8 cellular contexts compared by ENCODE assay signal in the genomic region with DNA sequence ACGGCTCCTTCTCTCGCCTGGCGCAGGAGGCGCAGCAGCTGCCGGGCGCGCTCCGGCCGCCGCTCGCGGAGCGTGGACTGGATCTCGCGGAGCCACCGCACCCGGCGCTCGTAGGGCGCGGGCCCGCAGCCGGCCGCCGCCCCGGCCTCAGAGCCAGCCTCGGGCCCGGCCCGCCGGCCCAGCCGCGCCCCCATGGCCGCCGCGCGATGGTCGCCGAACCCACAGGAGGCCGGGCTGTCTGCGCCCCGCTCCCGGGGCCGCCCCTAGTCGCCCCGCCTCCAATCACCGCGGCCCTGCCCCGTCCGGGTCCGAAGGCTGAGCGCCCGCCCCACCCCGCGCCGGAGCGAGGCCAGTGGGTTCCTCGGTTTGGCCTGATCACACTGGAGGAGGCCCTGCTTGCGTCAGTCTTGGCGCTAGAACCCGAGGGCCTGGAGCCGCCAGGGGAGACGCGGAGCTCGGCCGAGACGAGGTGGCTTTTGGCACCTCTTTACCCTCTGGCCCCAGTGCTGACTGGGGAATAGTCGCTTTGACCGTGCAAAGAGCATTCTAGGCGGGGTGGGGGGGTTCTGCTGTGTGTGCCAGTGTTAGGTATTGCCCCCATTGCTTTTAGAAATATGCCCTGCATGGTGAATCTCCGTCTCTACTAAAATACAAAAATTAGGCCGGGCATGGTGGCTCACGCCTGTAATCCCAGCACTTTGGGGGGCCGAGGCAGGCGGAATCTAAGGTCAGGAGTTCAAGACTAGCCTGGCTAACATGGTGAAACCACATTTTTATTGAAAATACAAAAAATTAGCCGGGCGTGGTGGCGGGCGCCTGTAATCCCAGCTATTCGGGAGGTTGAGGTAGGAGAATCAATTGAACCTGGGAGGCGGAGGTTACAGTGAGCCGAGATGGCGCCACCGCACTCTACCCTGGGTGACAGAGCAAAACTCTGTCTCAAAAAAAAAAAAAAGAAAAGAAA. TPM values are rescaled to one million over a fixed set of nuclear protein-coding genes. Genes with fewer than 3 reads are reported as not detected.
DNase-seq lines count a peak whose midpoint lies in the region; ATAC-seq and TF ChIP-seq lines count a peak whose summit lies in the region.

A gene with protein sequence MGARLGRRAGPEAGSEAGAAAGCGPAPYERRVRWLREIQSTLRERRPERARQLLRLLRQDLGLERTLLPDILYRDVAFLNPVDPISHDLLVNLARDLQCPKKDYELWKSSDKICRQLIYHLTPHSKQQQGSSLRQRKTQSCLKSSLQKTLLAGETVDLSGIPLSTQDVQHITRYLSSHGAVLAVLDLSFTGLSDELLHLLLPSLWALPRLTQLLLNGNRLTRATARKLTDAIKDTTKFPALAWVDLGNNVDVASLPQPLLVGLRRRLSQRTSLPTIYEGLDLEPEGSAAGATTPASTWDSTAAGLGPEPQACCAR (minus strand): TSS at position 228 of the 964 bp plus-strand sequence. CDS start 34 bp downstream, at position 194.

- peak within 1 kb of the TSS; percentile 77 for H3K9ac ChIP-seq in mucosa of stomach (ENCODE audit: low read length)

- H3K36me3 ChIP-seq in HEK293 (ENCODE audit: control insufficient read depth in 2 of 2, insufficient read depth in 1 of 2, low read length in 2 of 2) = peaks cover 0 to 15% of the 10 kb centered on the region in 2 experiments; a peak in 1 of 3 replicates
- H3K36me3 ChIP-seq in mucosa of stomach (ENCODE audit: control insufficient read depth, insufficient read depth, low read length) = no peaks in the 10 kb centered on the region
- H3K36me3 ChIP-seq in suprapubic skin = peaks cover 16% of the 10 kb centered on the region

- H3K4me1 Mint-ChIP-seq in activated CD8-positive, alpha-beta T cell treated with anti-CD3 and anti-CD28 coated beads, Interleukin-2, amount 10 ng/mL, durations not matched to agents 7 days and 5 days (ENCODE audit: low read depth) = peaks cover 15% of the 10 kb centered on the region

- peak; percentile 61 for DNase-seq in SIG-M5 treated with dmso at 0.1 percent for 504 hours (lab: John Stamatoyannopoulos, UW; ENCODE audit: unreplicated experiment)
- DNase-seq in SIG-M5 (lab: John Stamatoyannopoulos, UW) = no peak
- DNase-seq in NCI-H1694 (lab: John Stamatoyannopoulos, UW) = peak; percentile 43
- peak; percentile 40 for DNase-seq in activated CD8-positive, alpha-beta T cell treated with anti-CD3 and anti-CD28 coated beads, Interleukin-2, amount 10 ng/mL, durations not matched to agents 7 days and 5 days
- DNase-seq in fibroblast of peridontal ligament (ENCODE audit: extremely low read depth) = peak; percentile 84
- peak; percentile 93 to 94 for DNase-seq in suprapubic skin (ENCODE audit: low spot score in 2 of 2)

- H3K4me3 Mint-ChIP-seq in activated CD8-positive, alpha-beta T cell treated with anti-CD3 and anti-CD28 coated beads, Interleukin-2, amount 10 ng/mL, durations not matched to agents 7 days and 5 days = peak within 1 kb of the TSS; percentile 78

- H3K4me1 ChIP-seq in HEK293 (ENCODE audit: control insufficient read depth, insufficient read depth, low read length) (no peaks in the 10 kb centered on the region), mucosa of stomach (ENCODE audit: control insufficient read depth, insufficient read depth, low read length) (peaks cover 45% of the 10 kb centered on the region), suprapubic skin (peaks cover 33% of the 10 kb centered on the region)

- CTCF ChIA-PET in HEK293 (lab: Yijun Ruan, JAX) = interaction anchor here (0.6 to 1.3 kb wide), 3 partner anchors 9 to 177 kb away, joined by 3 read pairs; a partner anchor contains a TSS
- CTCF ChIA-PET in activated CD8-positive, alpha-beta T cell treated with anti-CD3 and anti-CD28 coated beads, Interleukin-2, amount 10 ng/mL, durations not matched to agents 7 days and 5 days (lab: Charles Lee) = no interaction called here

- no peak for TF ChIP-seq POLR2A in suprapubic skin (IDR thresholded peaks at IDR 0.05)

- H3K27ac Mint-ChIP-seq in activated CD8-positive, alpha-beta T cell treated with anti-CD3 and anti-CD28 coated beads, Interleukin-2, amount 10 ng/mL, durations not matched to agents 7 days and 5 days = peak within 1 kb of the TSS; percentile 67

- peak within 1 kb of the TSS; percentile 55 for H3K4me3 ChIP-seq in HEK293 (ENCODE audit: low read depth, low read length)
- H3K4me3 ChIP-seq in mucosa of stomach (ENCODE audit: low read length) = peak within 1 kb of the TSS; percentile 56
- H3K4me3 ChIP-seq in suprapubic skin = peak within 1 kb of the TSS; percentile 71

- TF ChIP-seq CTCF in HEK293 (tag by site-specific recombination; IDR thresholded peaks at IDR 0.05) = no peak
- no peak for TF ChIP-seq CTCF in suprapubic skin (IDR thresholded peaks at IDR 0.05)

- peaks cover 3% of the 10 kb centered on the region for H3K27me3 Mint-ChIP-seq in activated CD8-positive, alpha-beta T cell treated with anti-CD3 and anti-CD28 coated beads, Interleukin-2, amount 10 ng/mL, durations not matched to agents 7 days and 5 days (ENCODE audit: low read depth)

- H3K9me3 ChIP-seq in HEK293 (ENCODE audit: control insufficient read depth, insufficient read depth, low read depth, low read length) (no peaks in the 10 kb centered on the region), mucosa of stomach (ENCODE audit: control insufficient read depth, low read length) (no peaks in the 10 kb centered on the region), suprapubic skin (no peaks in the 10 kb centered on the region)

- TF ChIP-seq EP300 in suprapubic skin (IDR thresholded peaks at IDR 0.05) = no peak

- WGBS in suprapubic skin = 54% methylated on average over 19 of the region's 83 CpGs

- no peaks in the 10 kb centered on the region for H3K9me3 Mint-ChIP-seq in activated CD8-positive, alpha-beta T cell treated with anti-CD3 and anti-CD28 coated beads, Interleukin-2, amount 10 ng/mL, durations not matched to agents 7 days and 5 days (ENCODE audit: insufficient read depth)

- peak within 1 kb of the TSS; percentile 68 for H3K27ac ChIP-seq in HEK293 (ENCODE audit: extremely low read depth, low read depth, low read length)
- H3K27ac ChIP-seq in suprapubic skin = peak within 1 kb of the TSS; percentile 86

- POLR2A ChIA-PET in HEK293 (lab: Yijun Ruan, JAX) = interaction anchor here (0.6 to 1.9 kb wide), 5 partner anchors 9 to 384 kb away, joined by 3 to 14 read pairs (median 6); a partner anchor contains a TSS
- POLR2A ChIA-PET in activated CD8-positive, alpha-beta T cell treated with anti-CD3 and anti-CD28 coated beads, Interleukin-2, amount 10 ng/mL, durations not matched to agents 7 days and 5 days (lab: Charles Lee) = interaction anchor here (0.6 kb wide), 1 partner anchor 268 kb away, joined by 3 read pairs; no protein-coding TSS in a partner anchor

- H3K36me3 Mint-ChIP-seq in activated CD8-positive, alpha-beta T cell treated with anti-CD3 and anti-CD28 coated beads, Interleukin-2, amount 10 ng/mL, durations not matched to agents 7 days and 5 days (ENCODE audit: low read depth) = no peaks in the 10 kb centered on the region

- H3K27me3 ChIP-seq in mucosa of stomach (ENCODE audit: control insufficient read depth, insufficient read depth, low read length) (no peaks in the 10 kb centered on the region), suprapubic skin (no peaks in the 10 kb centered on the region)

- peak; percentile 83 for ATAC-seq in activated CD8-positive, alpha-beta T cell treated with anti-CD3 and anti-CD28 coated beads, Interleukin-2, amount 10 ng/mL, durations not matched to agents 7 days and 5 days

TF ChIP-seq in HEK293, 187 proteins besides CTCF, POLR2A, EP300 and RAD21 (continues in another document):
- TF ChIP-seq KLF16 (tag by site-specific recombination; IDR thresholded peaks at IDR 0.05) (0 out of 2 replicates have a peak, but pooled peaks have one; percentile 49), ZNF629 (tag by site-specific recombination; IDR thresholded peaks at IDR 0.05) (peak; percentile 45), GLIS2 (tag by site-specific recombination; IDR thresholded peaks at IDR 0.05) (peak; percentile 52; the same call in 1 of the 2 replicates)
- TF ChIP-seq, protein P1, sequence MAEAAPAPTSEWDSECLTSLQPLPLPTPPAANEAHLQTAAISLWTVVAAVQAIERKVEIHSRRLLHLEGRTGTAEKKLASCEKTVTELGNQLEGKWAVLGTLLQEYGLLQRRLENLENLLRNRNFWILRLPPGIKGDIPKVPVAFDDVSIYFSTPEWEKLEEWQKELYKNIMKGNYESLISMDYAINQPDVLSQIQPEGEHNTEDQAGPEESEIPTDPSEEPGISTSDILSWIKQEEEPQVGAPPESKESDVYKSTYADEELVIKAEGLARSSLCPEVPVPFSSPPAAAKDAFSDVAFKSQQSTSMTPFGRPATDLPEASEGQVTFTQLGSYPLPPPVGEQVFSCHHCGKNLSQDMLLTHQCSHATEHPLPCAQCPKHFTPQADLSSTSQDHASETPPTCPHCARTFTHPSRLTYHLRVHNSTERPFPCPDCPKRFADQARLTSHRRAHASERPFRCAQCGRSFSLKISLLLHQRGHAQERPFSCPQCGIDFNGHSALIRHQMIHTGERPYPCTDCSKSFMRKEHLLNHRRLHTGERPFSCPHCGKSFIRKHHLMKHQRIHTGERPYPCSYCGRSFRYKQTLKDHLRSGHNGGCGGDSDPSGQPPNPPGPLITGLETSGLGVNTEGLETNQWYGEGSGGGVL (tag by site-specific recombination; IDR thresholded peaks at IDR 0.05) = peak; percentile 98
- TF ChIP-seq, protein P2, sequence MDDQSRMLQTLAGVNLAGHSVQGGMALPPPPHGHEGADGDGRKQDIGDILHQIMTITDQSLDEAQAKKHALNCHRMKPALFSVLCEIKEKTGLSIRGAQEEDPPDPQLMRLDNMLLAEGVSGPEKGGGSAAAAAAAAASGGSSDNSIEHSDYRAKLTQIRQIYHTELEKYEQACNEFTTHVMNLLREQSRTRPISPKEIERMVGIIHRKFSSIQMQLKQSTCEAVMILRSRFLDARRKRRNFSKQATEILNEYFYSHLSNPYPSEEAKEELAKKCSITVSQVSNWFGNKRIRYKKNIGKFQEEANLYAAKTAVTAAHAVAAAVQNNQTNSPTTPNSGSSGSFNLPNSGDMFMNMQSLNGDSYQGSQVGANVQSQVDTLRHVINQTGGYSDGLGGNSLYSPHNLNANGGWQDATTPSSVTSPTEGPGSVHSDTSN (CRISPR knock-in tag; IDR thresholded peaks at IDR 0.05) = peak; percentile 77; the same call in 1 of the 2 replicates

RNA-seq across cellular contexts. Expression of the gene that starts here (rescaled TPM):
- 1 to 10 TPM in 1 of 2 experiments, under 1 TPM in 1; 0.91 to 1.3 TPM for total RNA-seq in activated CD8-positive, alpha-beta T cell treated with anti-CD3 and anti-CD28 coated beads, Interleukin-2, amount 10 ng/mL, durations not matched to agents 7 days and 5 days
- total RNA-seq in suprapubic skin = 10 to 100 TPM; 10.9 to 24.4 (median 14.0) TPM

Comparison
In these comparisons a context has a peak if more than half of its experiments do, and no peak if none do; other contexts are left out.
1. RNA of the gene that starts here (total RNA-seq): 10.9 to 24.4 TPM in suprapubic skin; 0.91 to 1.3 TPM in activated CD8-positive, alpha-beta T cell treated with anti-CD3 and anti-CD28 coated beads, Interleukin-2, amount 10 ng/mL, durations not matched to agents 7 days and 5 days; every median in the first group is over 4 times any median in the second.
2. Peak in every context shown above with its lines, with median percentiles within 50 percentile points of each other: H3K4me3 ChIP-seq.